In genomic region chr1:170198090-170198489, GRCh38 we compare ENCODE assay signal across 11 cellular contexts. TPM values are rescaled to one million over a fixed set of nuclear protein-coding genes. Genes with fewer than 3 reads are reported as not detected.
"Had no signal": no experiment of that assay in that cellular context is flagged by ENCODE, and none has a peak within 500 bp of the region (broad histone marks: within the 10 kb centered on the region; RNA-seq: fewer than 3 reads in every experiment).

No MANE protein-coding gene starts in this region.

- FAIRE-seq: HepG2, HTR-8/SVneo, K562 had no signal

- H3K36me3 Mint-ChIP-seq: IgD-negative memory B cell had no signal

- H3K4me3 ChIP-seq: K562 had no signal

- H3K9ac ChIP-seq: KMS-11 had no signal

- H3K27ac ChIP-seq: HL-60, KMS-11 had no signal

- H3K27ac Mint-ChIP-seq: IgD-negative memory B cell had no signal

- DNase-seq: IMR-90, KBM-7, KG1 had no signal

- H3K4me3 Mint-ChIP-seq: IgD-negative memory B cell had no signal

- H3K4me1 Mint-ChIP-seq: IgD-negative memory B cell had no signal

- H3K4me2 ChIP-seq: KMS-11 had no signal

RNA-seq across cellular contexts. Expression of gene NTMT2, which starts 52.3 kb away (rescaled TPM):
- total RNA-seq: HepG2, HT-29, HT1080, IMR-90, K562 had no signal
- polyA plus RNA-seq: HepG2, IgD-negative memory B cell, IMR-90, K562 had no signal
